In the genomic region with DNA sequence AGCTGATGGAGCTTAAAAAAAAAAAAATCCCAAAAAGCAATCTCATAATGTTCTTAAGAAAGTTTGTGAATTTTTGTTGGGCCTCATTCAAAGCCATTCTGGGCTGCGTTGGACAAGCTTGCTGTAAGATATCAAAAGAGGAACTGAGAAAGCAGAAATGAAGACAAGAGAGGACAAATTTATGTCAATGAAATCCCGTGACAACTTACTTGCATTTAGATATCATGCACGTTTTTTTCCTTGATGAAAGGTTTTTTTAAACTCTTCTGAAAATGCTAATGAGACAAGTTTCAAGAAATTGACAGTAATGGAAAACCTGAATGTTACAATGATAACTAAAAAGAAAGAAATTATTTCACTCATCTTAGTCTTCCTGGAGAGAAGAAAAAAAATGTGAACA, we compare ENCODE assay signal across 13 cellular contexts.
DNase-seq lines count a peak whose midpoint lies in the region; ATAC-seq lines count a peak whose summit lies in the region.
"Had no signal": no experiment of that assay in that cellular context is flagged by ENCODE, and none has a peak within 500 bp of the region (broad histone marks: within the 10 kb centered on the region; RNA-seq: fewer than 3 reads in every experiment).

No MANE protein-coding gene starts in this region.

- no peak overlapping the region for H3K27ac Mint-ChIP-seq in T-cell
- H3K27ac Mint-ChIP-seq in activated naive CD4-positive, alpha-beta T cell treated with anti-CD3 and anti-CD28 coated beads, Interleukin-2, amount 50 U/mL, for 72 hours: no peak overlapping the region

- no peaks in the 10 kb centered on the region for H3K4me1 Mint-ChIP-seq in T-cell

- H3K9me3 Mint-ChIP-seq in T-cell: peaks cover 0 to 4% (median 0%) of the 10 kb centered on the region in 3 donors
- H3K9me3 Mint-ChIP-seq in activated naive CD4-positive, alpha-beta T cell treated with anti-CD3 and anti-CD28 coated beads, Interleukin-2, amount 50 U/mL, for 72 hours: no peaks in the 10 kb centered on the region

- H3K36me3 Mint-ChIP-seq in T-cell: no peaks in the 10 kb centered on the region
- no peaks in the 10 kb centered on the region for H3K36me3 Mint-ChIP-seq in activated naive CD4-positive, alpha-beta T cell treated with anti-CD3 and anti-CD28 coated beads, Interleukin-2, amount 50 U/mL, for 72 hours

- CTCF ChIA-PET in T-cell (lab: Charles Lee): no interaction called here

- POLR2A ChIA-PET in T-cell (lab: Charles Lee): no interaction called here

- ATAC-seq in GM18519 (IDR thresholded peaks at IDR 0.05; ENCODE audit: low FRiP score, unreplicated experiment) (peak; percentile 91), GM21723 (IDR thresholded peaks at IDR 0.05; ENCODE audit: unreplicated experiment) (peak; percentile 49), HG03442 (IDR thresholded peaks at IDR 0.05; ENCODE audit: unreplicated experiment) (peak; percentile 75), T-cell (replicated peaks in 1 of 4) (no peak)
- ATAC-seq in activated naive CD4-positive, alpha-beta T cell treated with anti-CD3 and anti-CD28 coated beads, Interleukin-2, amount 50 U/mL, for 72 hours: no peak

- H3K27me3 Mint-ChIP-seq in T-cell: peaks cover 2 to 4% of the 10 kb centered on the region in 2 donors

- no peak overlapping the region for H3K4me3 Mint-ChIP-seq in T-cell

- DNase-seq in SKM-1 treated with dmso at 0.1 percent for 144 hours (lab: John Stamatoyannopoulos, UW; ENCODE audit: unreplicated experiment) (peak; percentile 65), A172 (ENCODE audit: low spot score) (no peak), T-cell (no peak), putamen (ENCODE audit: low spot score) (no peak)
- no peak for DNase-seq in activated naive CD4-positive, alpha-beta T cell treated with anti-CD3 and anti-CD28 coated beads, Interleukin-2, amount 50 U/mL, for 72 hours (ENCODE audit: low spot score in 2 of 2)
- DNase-seq: BE2C; effector memory CD4-positive, alpha-beta T cell; heart right ventricle; NCI-H1417; T1000 had no signal

Comparison
In these comparisons a context has a peak if more than half of its experiments do, and no peak if none do; other contexts are left out.
1. ATAC-seq: peak in GM18519 (single experiment), GM21723 (single experiment) and HG03442 (single experiment); none in T-cell (0 of 4) and activated naive CD4-positive, alpha-beta T cell treated with anti-CD3 and anti-CD28 coated beads, Interleukin-2, amount 50 U/mL, for 72 hours (0 of 2).